In the genomic region with DNA sequence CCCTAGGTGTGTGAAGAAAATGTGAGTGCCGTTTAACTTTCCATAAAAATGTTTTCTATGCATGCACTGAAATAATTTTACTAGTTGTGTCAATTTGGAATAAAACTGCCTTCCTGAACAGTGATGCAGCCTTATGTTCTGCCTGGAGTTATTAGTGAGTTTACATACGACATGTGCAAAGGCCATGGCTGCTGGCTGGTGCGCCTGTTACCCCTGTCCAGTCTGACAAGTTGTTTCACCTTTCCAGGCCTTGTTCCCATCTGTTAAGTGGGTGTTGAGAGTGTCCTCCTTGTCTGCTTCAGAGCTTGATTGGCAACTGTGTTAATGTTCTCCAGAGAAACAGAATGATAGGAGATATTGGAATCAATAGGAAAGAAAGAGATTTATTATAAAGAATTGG, we compare ENCODE assay signal across 7 cellular contexts.
"Had no signal": no experiment of that assay in that cellular context is flagged by ENCODE, and none has a peak within 500 bp of the region (broad histone marks: within the 10 kb centered on the region; RNA-seq: fewer than 3 reads in every experiment).

No MANE protein-coding gene starts in this region.

- H3K4me3 ChIP-seq: GM23248, K562 had no signal

- FAIRE-seq: K562 had no signal

- ATAC-seq: K562 had no signal

- H2AFZ ChIP-seq: GM23248 had no signal

- H3K9ac ChIP-seq: GM23248 had no signal

- H3K27ac ChIP-seq: GM23248 had no signal

- DNase-seq: GM23248, GOT3, H7, HCEC 1CT, IMR-90, KG1 had no signal
